Comparison of ENCODE assay signal across 1 cellular context in genomic region chr1:39187276-39188046, GRCh38.
TF ChIP-seq lines count a peak whose summit lies in the region.

No MANE protein-coding gene starts in this region.

TF ChIP-seq in A549, 52 proteins besides CTCF, POLR2A, EP300 and RAD21 (continued from another document):
- TF ChIP-seq ZC3H11A (IDR thresholded peaks at IDR 0.05) (no peak), RFX5 (IDR thresholded peaks at IDR 0.05) (no peak), TFCP2L1 (CRISPR knock-in tag; IDR thresholded peaks at IDR 0.05) (no peak), USF2 (IDR thresholded peaks at IDR 0.05) (no peak), NR3C1 (IDR thresholded peaks at IDR 0.05) (no peak), HES2 (IDR thresholded peaks at IDR 0.05) (no peak), BCL3 (IDR thresholded peaks at IDR 0.05) (no peak)
